Comparison of ENCODE assay signal across 17 cellular contexts in genomic region chr10:71815515-71816130, GRCh38.
"Had no signal": no experiment of that assay in that cellular context is flagged by ENCODE, and none has a peak within 500 bp of the region (broad histone marks: within the 10 kb centered on the region; RNA-seq: fewer than 3 reads in every experiment).

No MANE protein-coding gene starts in this region.

- H3K27me3 Mint-ChIP-seq: activated CD4-positive, alpha-beta memory T cell treated with anti-CD3 and anti-CD28 coated beads, Interleukin-2, amount 10 ng/mL, durations not matched to agents 7 days and 5 days; activated naive CD8-positive, alpha-beta T cell treated with anti-CD3 and anti-CD28 coated beads, Interleukin-2, amount 10 ng/mL, durations not matched to agents 7 days and 5 days; naive thymus-derived CD4-positive, alpha-beta T cell had no signal

- H3K4me3 ChIP-seq: breast epithelium, mucosa of descending colon, stomach, thoracic aorta had no signal

- H3K9me3 Mint-ChIP-seq: activated CD4-positive, alpha-beta memory T cell treated with anti-CD3 and anti-CD28 coated beads, Interleukin-2, amount 10 ng/mL, durations not matched to agents 7 days and 5 days; activated naive CD8-positive, alpha-beta T cell treated with anti-CD3 and anti-CD28 coated beads, Interleukin-2, amount 10 ng/mL, durations not matched to agents 7 days and 5 days; naive thymus-derived CD4-positive, alpha-beta T cell; WTC11 had no signal

- H3K4me1 ChIP-seq: breast epithelium had no signal

- DNase-seq: activated CD4-positive, alpha-beta memory T cell treated with anti-CD3 and anti-CD28 coated beads, Interleukin-2, amount 10 ng/mL, durations not matched to agents 7 days and 5 days; activated CD4-positive, alpha-beta T cell treated with anti-CD3 and anti-CD28 coated beads for 4 hours; activated naive CD8-positive, alpha-beta T cell treated with anti-CD3 and anti-CD28 coated beads, Interleukin-2, amount 10 ng/mL, durations not matched to agents 7 days and 5 days; anterior cingulate cortex; mucosa of descending colon; naive thymus-derived CD4-positive, alpha-beta T cell; stimulated activated CD4-positive, alpha-beta T cell treated with anti-CD3 and anti-CD28 coated beads, Interleukin-12 subunit alpha, Interleukin-12 subunit beta, amount 100 ng/mL, for 4 hours; stimulated activated CD4-positive, alpha-beta T cell treated with anti-CD3 and anti-CD28 coated beads, Interleukin-2, amount 100 ng/mL, for 24 hours; stomach; T-helper 2 cell had no signal

- H3K4me1 Mint-ChIP-seq: activated CD4-positive, alpha-beta memory T cell treated with anti-CD3 and anti-CD28 coated beads, Interleukin-2, amount 10 ng/mL, durations not matched to agents 7 days and 5 days; WTC11 had no signal

- H3K27me3 ChIP-seq: breast epithelium had no signal

- FAIRE-seq: endometrium, TTC549 had no signal

- H3K9me3 ChIP-seq: breast epithelium, mucosa of descending colon, stomach, thoracic aorta had no signal

- H3K4me3 Mint-ChIP-seq: activated CD4-positive, alpha-beta memory T cell treated with anti-CD3 and anti-CD28 coated beads, Interleukin-2, amount 10 ng/mL, durations not matched to agents 7 days and 5 days; activated naive CD8-positive, alpha-beta T cell treated with anti-CD3 and anti-CD28 coated beads, Interleukin-2, amount 10 ng/mL, durations not matched to agents 7 days and 5 days; naive thymus-derived CD4-positive, alpha-beta T cell; WTC11 had no signal

- H3K27ac Mint-ChIP-seq: activated CD4-positive, alpha-beta memory T cell treated with anti-CD3 and anti-CD28 coated beads, Interleukin-2, amount 10 ng/mL, durations not matched to agents 7 days and 5 days; activated naive CD8-positive, alpha-beta T cell treated with anti-CD3 and anti-CD28 coated beads, Interleukin-2, amount 10 ng/mL, durations not matched to agents 7 days and 5 days had no signal

- ATAC-seq: esophagus mucosa; left lobe of liver; mucosa of descending colon; naive thymus-derived CD4-positive, alpha-beta T cell had no signal

- H3K27ac ChIP-seq: breast epithelium, thoracic aorta had no signal
